In the genomic region with DNA sequence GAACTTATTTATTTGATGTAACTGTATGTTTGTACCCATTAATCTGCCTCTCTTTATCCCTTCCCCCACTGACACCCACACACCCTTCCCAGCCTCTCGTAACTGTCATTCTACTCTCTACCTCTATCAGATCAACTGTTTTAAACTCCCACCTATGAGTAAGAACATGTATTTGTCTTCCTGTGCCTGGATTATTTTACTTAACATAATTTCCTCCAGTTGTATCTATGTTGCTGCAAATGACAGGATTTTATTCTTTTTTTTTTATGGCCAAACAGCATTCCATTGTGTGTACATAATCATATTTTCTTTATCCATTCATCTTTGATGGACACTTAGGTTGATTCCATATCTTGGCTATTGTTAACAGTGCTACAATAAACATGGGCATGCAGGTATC, we compare ENCODE assay signal across 19 cellular contexts.
"Had no signal": no experiment of that assay in that cellular context is flagged by ENCODE, and none has a peak within 500 bp of the region (broad histone marks: within the 10 kb centered on the region; RNA-seq: fewer than 3 reads in every experiment).

No MANE protein-coding gene starts in this region.

- H3K27ac ChIP-seq: sigmoid colon, testis, upper lobe of left lung had no signal

- H3K36me3 ChIP-seq: sigmoid colon had no signal

- H3K27ac Mint-ChIP-seq: activated B cell treated with CpG ODN at 0.5 μM for 24 hours; activated CD4-positive, alpha-beta T cell treated with anti-CD3 and anti-CD28 coated beads, Interleukin-2, amount 10 ng/mL, durations not matched to agents 24 days and 14 days; activated CD8-positive, alpha-beta T cell treated with anti-CD3 and anti-CD28 coated beads, Interleukin-2, amount 10 ng/mL, durations not matched to agents 7 days and 5 days; activated T-cell treated with anti-CD3 and anti-CD28 coated beads, Interleukin-2, amount 50 U/mL, for 24 hours; nephron; stimulated activated effector memory CD8-positive, alpha-beta T cell treated with anti-CD3 and anti-CD28 coated beads, Interleukin-12 subunit alpha, Interleukin-12 subunit beta, amount 100 ng/mL, for 72 hours had no signal

- H3K4me3 Mint-ChIP-seq: activated B cell treated with CpG ODN at 0.5 μM for 24 hours; activated CD4-positive, alpha-beta T cell treated with anti-CD3 and anti-CD28 coated beads, Interleukin-2, amount 10 ng/mL, durations not matched to agents 24 days and 14 days; activated CD8-positive, alpha-beta T cell treated with anti-CD3 and anti-CD28 coated beads, Interleukin-2, amount 10 ng/mL, durations not matched to agents 7 days and 5 days; activated T-cell treated with anti-CD3 and anti-CD28 coated beads, Interleukin-2, amount 50 U/mL, for 24 hours; nephron; stimulated activated effector memory CD8-positive, alpha-beta T cell treated with anti-CD3 and anti-CD28 coated beads, Interleukin-12 subunit alpha, Interleukin-12 subunit beta, amount 100 ng/mL, for 72 hours; T-cell had no signal

- H3K4me3 ChIP-seq: lung, sigmoid colon, testis, upper lobe of left lung had no signal

- H3K4me1 ChIP-seq: sigmoid colon, testis had no signal

- FAIRE-seq: colon, frontal cortex, kidney had no signal

- H3K4me1 Mint-ChIP-seq: nephron had no signal

- ATAC-seq: activated CD8-positive, alpha-beta T cell treated with anti-CD3 and anti-CD28 coated beads, Interleukin-2, amount 10 ng/mL, durations not matched to agents 7 days and 5 days; left lobe of liver; stimulated activated effector memory CD8-positive, alpha-beta T cell treated with anti-CD3 and anti-CD28 coated beads, Interleukin-12 subunit alpha, Interleukin-12 subunit beta, amount 100 ng/mL, for 72 hours; T-cell had no signal

- H3K27me3 ChIP-seq: sigmoid colon, testis, upper lobe of left lung had no signal

- H3K27me3 Mint-ChIP-seq: activated B cell treated with CpG ODN at 0.5 μM for 24 hours; activated CD4-positive, alpha-beta T cell treated with anti-CD3 and anti-CD28 coated beads, Interleukin-2, amount 10 ng/mL, durations not matched to agents 24 days and 14 days; activated T-cell treated with anti-CD3 and anti-CD28 coated beads, Interleukin-2, amount 50 U/mL, for 24 hours; T-cell had no signal

- H3K9me3 ChIP-seq: sigmoid colon, testis, upper lobe of left lung had no signal

- DNase-seq: activated B cell treated with CpG ODN at 0.5 μM for 24 hours; activated CD4-positive, alpha-beta T cell treated with anti-CD3 and anti-CD28 coated beads, Interleukin-2, amount 10 ng/mL, durations not matched to agents 24 days and 14 days; activated CD8-positive, alpha-beta T cell treated with anti-CD3 and anti-CD28 coated beads, Interleukin-2, amount 10 ng/mL, durations not matched to agents 7 days and 5 days; activated naive CD4-positive, alpha-beta T cell treated with anti-CD3 and anti-CD28 coated beads, Interleukin-2, amount 50 U/mL, for 16 hours; activated T-cell treated with anti-CD3 and anti-CD28 coated beads, Interleukin-2, amount 50 U/mL, for 24 hours; kidney; midbrain; posterior cingulate gyrus; sigmoid colon; stimulated activated CD4-positive, alpha-beta T cell treated with anti-CD3 and anti-CD28 coated beads, Interleukin-4, amount 100 ng/mL, for 24 hours; T-cell; testis; upper lobe of left lung had no signal
